Comparison of ENCODE assay signal across 8 cellular contexts in the genomic region with DNA sequence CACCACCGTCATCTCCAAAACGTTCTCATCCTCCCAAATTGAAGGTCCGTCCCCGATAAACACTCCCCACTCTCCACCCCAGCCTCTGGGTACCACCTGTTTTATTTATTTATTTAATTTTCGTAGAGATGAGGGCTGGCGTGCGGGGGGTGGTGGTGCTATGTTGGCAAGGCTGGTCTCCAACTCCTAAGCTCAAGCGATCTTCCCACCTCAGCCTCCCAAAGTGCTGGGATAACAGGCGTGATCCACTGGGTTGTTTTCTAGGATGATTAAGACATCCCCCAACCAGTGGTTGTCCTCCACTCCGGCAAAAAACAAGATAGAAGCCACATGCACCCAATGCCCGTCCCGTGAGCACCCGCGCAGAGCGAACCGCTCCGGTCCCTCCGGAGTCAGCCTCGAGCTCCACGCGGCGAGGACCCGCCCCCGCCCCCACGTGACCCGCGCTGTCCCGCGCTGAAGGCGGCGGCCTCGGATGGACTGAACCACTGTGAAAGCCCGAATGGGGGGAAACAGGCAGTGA. TPM values are rescaled to one million over a fixed set of nuclear protein-coding genes. Genes with fewer than 3 reads are reported as not detected.
DNase-seq lines count a peak whose midpoint lies in the region; ATAC-seq and TF ChIP-seq lines count a peak whose summit lies in the region.

No MANE protein-coding gene starts in this region.

- H3K27ac Mint-ChIP-seq in CD4-positive, CD25-positive, alpha-beta regulatory T cell = peak overlapping the region; percentile 100
- peak overlapping the region; percentile 99 to 100 (median 100) for H3K27ac Mint-ChIP-seq in naive B cell
- peak overlapping the region; percentile 99 for H3K27ac Mint-ChIP-seq in stimulated activated naive B cell treated with anti-CD40 and anti-IgM and Interleukin-4, amounts not matched to agents 10 μg/mL and 1 μg/mL and 100 μg/mL, for 72 hours

- DNase-seq in CD4-positive, CD25-positive, alpha-beta regulatory T cell = peak in 2 of 3 donors; percentile 84 to 94
- DNase-seq in NCI-H774 (lab: John Stamatoyannopoulos, UW) (peak; percentile 84), activated T-cell treated with anti-CD3 and anti-CD28 coated beads for 4 hours (peak; percentile 87), naive B cell (no peak)
- peak; percentile 86 for DNase-seq in stimulated activated naive B cell treated with anti-CD40 and anti-IgM and Interleukin-4, amounts not matched to agents 10 μg/mL and 1 μg/mL and 100 μg/mL, for 72 hours

- no peaks in the 10 kb centered on the region for H3K9me3 Mint-ChIP-seq in CD4-positive, CD25-positive, alpha-beta regulatory T cell
- H3K9me3 Mint-ChIP-seq in naive B cell = no peaks in the 10 kb centered on the region
- H3K9me3 Mint-ChIP-seq in stimulated activated naive B cell treated with anti-CD40 and anti-IgM and Interleukin-4, amounts not matched to agents 10 μg/mL and 1 μg/mL and 100 μg/mL, for 72 hours = no peaks in the 10 kb centered on the region

- TF ChIP-seq POLR2A in GM19193 (IDR thresholded peaks at IDR 0.05; ENCODE audit: extremely low read depth, insufficient read depth, insufficient read length) = peak; percentile 94

- no peaks in the 10 kb centered on the region for H3K27me3 ChIP-seq in CD4-positive, CD25-positive, alpha-beta regulatory T cell (ENCODE audit: control insufficient read depth, insufficient read depth, low read length)

- no peaks in the 10 kb centered on the region for H3K9me3 ChIP-seq in CD4-positive, CD25-positive, alpha-beta regulatory T cell (ENCODE audit: control insufficient read depth in 2 of 2, low read length in 2 of 2)

- peak overlapping the region; percentile 93 for H3K4me3 ChIP-seq in CD4-positive, CD25-positive, alpha-beta regulatory T cell (ENCODE audit: low read depth, low read length)

- H3K27ac ChIP-seq in CD4-positive, CD25-positive, alpha-beta regulatory T cell (ENCODE audit: insufficient read depth, low read length, poor library complexity, severe bottlenecking) = peak overlapping the region; percentile 99

- ATAC-seq in CD4-positive, CD25-positive, alpha-beta regulatory T cell (ENCODE audit: low read depth in 2 of 2) = peak; percentile 62 to 66
- ATAC-seq in HG03378 (IDR thresholded peaks at IDR 0.05; ENCODE audit: unreplicated experiment) = peak; percentile 37
- ATAC-seq in esophagus mucosa = peak; percentile 85
- peak; percentile 63 to 65 for ATAC-seq in naive B cell (ENCODE audit: low read depth in 2 of 2)
- ATAC-seq in stimulated activated naive B cell treated with anti-CD40 and anti-IgM and Interleukin-4, amounts not matched to agents 10 μg/mL and 1 μg/mL and 100 μg/mL, for 72 hours (replicated peaks) = peak; percentile 76 to 80

- H3K4me1 ChIP-seq in CD4-positive, CD25-positive, alpha-beta regulatory T cell (ENCODE audit: control insufficient read depth, insufficient read depth, low read length, poor library complexity, severe bottlenecking) = peaks cover 39% of the 10 kb centered on the region

- H3K36me3 Mint-ChIP-seq in CD4-positive, CD25-positive, alpha-beta regulatory T cell = peaks cover 5% of the 10 kb centered on the region
- no peaks in the 10 kb centered on the region for H3K36me3 Mint-ChIP-seq in naive B cell
- peaks cover 4 to 17% of the 10 kb centered on the region in 2 donors for H3K36me3 Mint-ChIP-seq in stimulated activated naive B cell treated with anti-CD40 and anti-IgM and Interleukin-4, amounts not matched to agents 10 μg/mL and 1 μg/mL and 100 μg/mL, for 72 hours

- peak overlapping the region; percentile 93 to 96 (median 94) for H3K4me3 Mint-ChIP-seq in CD4-positive, CD25-positive, alpha-beta regulatory T cell
- H3K4me3 Mint-ChIP-seq in naive B cell = peak overlapping the region; percentile 92 to 97 (median 94)
- H3K4me3 Mint-ChIP-seq in stimulated activated naive B cell treated with anti-CD40 and anti-IgM and Interleukin-4, amounts not matched to agents 10 μg/mL and 1 μg/mL and 100 μg/mL, for 72 hours = peak overlapping the region; percentile 86 to 89

- H3K36me3 ChIP-seq in CD4-positive, CD25-positive, alpha-beta regulatory T cell (ENCODE audit: control insufficient read depth, insufficient read depth, low read length) = peaks cover 13% of the 10 kb centered on the region

- H3K27me3 Mint-ChIP-seq in CD4-positive, CD25-positive, alpha-beta regulatory T cell = no peaks in the 10 kb centered on the region
- no peaks in the 10 kb centered on the region for H3K27me3 Mint-ChIP-seq in naive B cell
- no peaks in the 10 kb centered on the region for H3K27me3 Mint-ChIP-seq in stimulated activated naive B cell treated with anti-CD40 and anti-IgM and Interleukin-4, amounts not matched to agents 10 μg/mL and 1 μg/mL and 100 μg/mL, for 72 hours

- H3K4me1 Mint-ChIP-seq in CD4-positive, CD25-positive, alpha-beta regulatory T cell = peaks cover 0 to 51% (median 19%) of the 10 kb centered on the region in 4 donors
- peaks cover 11 to 39% (median 26%) of the 10 kb centered on the region in 3 donors for H3K4me1 Mint-ChIP-seq in naive B cell
- H3K4me1 Mint-ChIP-seq in stimulated activated naive B cell treated with anti-CD40 and anti-IgM and Interleukin-4, amounts not matched to agents 10 μg/mL and 1 μg/mL and 100 μg/mL, for 72 hours = peaks cover 8 to 21% of the 10 kb centered on the region in 2 donors

RNA-seq across cellular contexts. Expression of gene EIF3B, which starts 0.9 kb away (rescaled TPM):
- 150 TPM for total RNA-seq in CD4-positive, CD25-positive, alpha-beta regulatory T cell
- 10 to 100 TPM; 85.5 to 97.9 (median 94.3) TPM for polyA plus RNA-seq in CD4-positive, CD25-positive, alpha-beta regulatory T cell
- 119 TPM for total RNA-seq in esophagus mucosa
- 100 to 1,000 TPM in 3 of 6 donors, 10 to 100 TPM in 3; 69.6 to 123 (median 94.4) TPM for polyA plus RNA-seq in naive B cell (ENCODE audit: low read depth in 6 of 6)

RNA-seq across cellular contexts. Expression of gene SNX8, which starts 39.5 kb away (rescaled TPM):
- 7.3 TPM for total RNA-seq in CD4-positive, CD25-positive, alpha-beta regulatory T cell
- polyA plus RNA-seq in CD4-positive, CD25-positive, alpha-beta regulatory T cell = 10 to 100 TPM in 2 of 4 donors, 1 to 10 TPM in 2; 5.7 to 14.5 (median 10.8) TPM
- 21.7 TPM for total RNA-seq in esophagus mucosa
- polyA plus RNA-seq in naive B cell (ENCODE audit: low read depth in 6 of 6) = 100 to 1,000 TPM in 3 of 6 donors, 10 to 100 TPM in 3; 74.2 to 107 (median 96.2) TPM

RNA-seq across cellular contexts. Expression of gene CHST12, which starts 49.7 kb away (rescaled TPM):
- 27.8 TPM for total RNA-seq in CD4-positive, CD25-positive, alpha-beta regulatory T cell
- polyA plus RNA-seq in CD4-positive, CD25-positive, alpha-beta regulatory T cell = 10 to 100 TPM; 14.1 to 20.4 (median 19.3) TPM
- 4.1 TPM for total RNA-seq in esophagus mucosa
- polyA plus RNA-seq in naive B cell (ENCODE audit: low read depth in 6 of 6) = 10 to 100 TPM in 4 of 6 donors, 1 to 10 TPM in 2; 6.5 to 20.9 (median 12.3) TPM
